In the genomic region with DNA sequence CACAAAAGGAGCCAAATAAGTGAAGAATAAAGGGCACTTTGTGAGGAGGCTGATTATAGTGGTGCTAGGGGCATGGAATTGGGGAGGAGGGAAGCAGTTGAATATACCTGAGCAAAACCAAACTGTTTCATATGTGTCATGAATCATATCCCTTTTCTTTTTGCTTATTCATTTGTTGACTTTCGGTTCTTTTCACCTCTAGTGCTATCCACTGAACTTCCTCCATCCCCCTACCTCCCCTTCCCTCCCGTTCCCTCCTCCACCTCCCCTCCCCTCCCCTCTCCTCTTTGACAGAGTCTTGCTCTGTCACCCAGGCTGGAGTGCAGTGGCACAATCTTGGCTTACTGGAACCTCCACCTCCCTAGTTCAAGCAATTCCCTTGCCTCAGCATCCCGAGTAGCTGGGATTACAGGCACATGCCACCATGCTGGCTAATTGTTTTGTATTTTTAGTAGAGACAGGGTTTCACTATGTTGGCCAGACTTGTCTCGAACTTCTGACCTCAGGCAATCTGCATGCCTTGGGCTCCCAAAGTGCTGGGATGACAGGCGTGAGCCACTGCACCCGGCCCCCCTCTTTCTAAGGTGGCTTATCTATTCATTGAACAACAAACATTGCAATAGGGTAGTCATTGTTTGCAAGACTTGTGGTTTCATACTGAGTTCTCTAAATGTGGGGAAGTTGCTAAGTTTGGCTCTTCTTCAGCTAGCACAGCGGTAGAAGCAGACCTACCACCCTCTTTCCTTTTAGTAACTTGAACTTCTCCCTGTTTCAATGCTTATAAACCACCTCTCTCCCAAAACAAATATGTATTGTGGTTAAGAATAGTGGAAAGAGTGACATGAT, we compare ENCODE assay signal across 9 cellular contexts.
DNase-seq lines count a peak whose midpoint lies in the region; ATAC-seq and TF ChIP-seq lines count a peak whose summit lies in the region.
"Had no signal": no experiment of that assay in that cellular context is flagged by ENCODE, and none has a peak within 500 bp of the region (broad histone marks: within the 10 kb centered on the region; RNA-seq: fewer than 3 reads in every experiment).

No MANE protein-coding gene starts in this region.

- H3K36me3 Mint-ChIP-seq in activated naive CD4-positive, alpha-beta T cell treated with anti-CD3 and anti-CD28 coated beads for 36 hours (ENCODE audit: low read depth) = no peaks in the 10 kb centered on the region

- peaks cover 2% of the 10 kb centered on the region for H3K4me1 Mint-ChIP-seq in activated naive CD4-positive, alpha-beta T cell treated with anti-CD3 and anti-CD28 coated beads for 36 hours (ENCODE audit: low read depth)

- TF ChIP-seq CTCF in heart left ventricle (IDR thresholded peaks at IDR 0.05) = no peak
- TF ChIP-seq CTCF in omental fat pad (IDR thresholded peaks at IDR 0.05) = no peak

- peaks cover 0 to 14% (median 7%) of the 10 kb centered on the region in 12 donors for H3K4me1 ChIP-seq in heart left ventricle

- H3K27ac Mint-ChIP-seq in activated naive CD4-positive, alpha-beta T cell treated with anti-CD3 and anti-CD28 coated beads for 36 hours = no peak overlapping the region

- H3K27ac ChIP-seq in heart left ventricle = peak overlapping the region in 1 of 12 donors; percentile 49
- H3K27ac ChIP-seq: C4-2B had no signal

- H3K4me3 Mint-ChIP-seq in activated naive CD4-positive, alpha-beta T cell treated with anti-CD3 and anti-CD28 coated beads for 36 hours = no peak overlapping the region

- CTCF ChIA-PET in activated naive CD4-positive, alpha-beta T cell treated with anti-CD3 and anti-CD28 coated beads for 36 hours (lab: Charles Lee) = no interaction called here

- DNase-seq in activated naive CD4-positive, alpha-beta T cell treated with anti-CD3 and anti-CD28 coated beads for 36 hours = peak; percentile 22
- no peak for DNase-seq in activated naive CD4-positive, alpha-beta T cell (lab: John Stamatoyannopoulos, UW)
- DNase-seq in NOMO-1 (lab: John Stamatoyannopoulos, UW; ENCODE audit: unreplicated experiment in 2 of 2) (peak; percentile 91 to 93), heart left ventricle (no peak), omental fat pad (ENCODE audit: low spot score) (no peak), occipital lobe (lab: John Stamatoyannopoulos, UW) (no peak), NCI-H1417 treated with DMSO at 0.1 percent for 48 hours (lab: John Stamatoyannopoulos, UW) (no peak)

- intact Hi-C loops in activated naive CD4-positive, alpha-beta T cell treated with anti-CD3 and anti-CD28 coated beads for 36 hours (cut with micrococcal nuclease) = loop anchor here (2.0 kb wide), 1 partner anchor 239 kb away; no protein-coding TSS in a partner anchor
- intact Hi-C loops in heart left ventricle (cut with DNase I) = no loop called here

- 70 to 83% (median 73%) methylated on average over 7 of the region's 7 CpGs for WGBS in heart left ventricle, 4 donors

- ATAC-seq in HG02885 (IDR thresholded peaks at IDR 0.05; ENCODE audit: poor library complexity, unreplicated experiment) (peak; percentile 90), heart left ventricle (peak in 3 of 4 donors; percentile 28 to 80 (median 58)), omental fat pad (ENCODE audit: low FRiP score) (no peak)

- peaks cover 21% of the 10 kb centered on the region for H3K27me3 Mint-ChIP-seq in activated naive CD4-positive, alpha-beta T cell treated with anti-CD3 and anti-CD28 coated beads for 36 hours (ENCODE audit: low read depth)

- H3K4me3 ChIP-seq in heart left ventricle = no peak overlapping the region

- H3K27me3 ChIP-seq in heart left ventricle = no peaks in the 10 kb centered on the region

- H3K9me3 ChIP-seq in heart left ventricle = no peaks in the 10 kb centered on the region

- no peaks in the 10 kb centered on the region for H3K9me3 Mint-ChIP-seq in activated naive CD4-positive, alpha-beta T cell treated with anti-CD3 and anti-CD28 coated beads for 36 hours

- no peaks in the 10 kb centered on the region for H3K36me3 ChIP-seq in heart left ventricle

- no peak for TF ChIP-seq POLR2A in heart left ventricle (IDR thresholded peaks at IDR 0.05)

Comparison
In these comparisons a context has a peak if more than half of its experiments do, and no peak if none do; other contexts are left out.
1. DNase-seq: peak in activated naive CD4-positive, alpha-beta T cell treated with anti-CD3 and anti-CD28 coated beads for 36 hours (single experiment) and NOMO-1 (2 of 2); none in activated naive CD4-positive, alpha-beta T cell (0 of 4), heart left ventricle (0 of 5), omental fat pad (single experiment), occipital lobe (single experiment) and NCI-H1417 treated with DMSO at 0.1 percent for 48 hours (single experiment).